8 cellular contexts compared by ENCODE assay signal in the genomic region with DNA sequence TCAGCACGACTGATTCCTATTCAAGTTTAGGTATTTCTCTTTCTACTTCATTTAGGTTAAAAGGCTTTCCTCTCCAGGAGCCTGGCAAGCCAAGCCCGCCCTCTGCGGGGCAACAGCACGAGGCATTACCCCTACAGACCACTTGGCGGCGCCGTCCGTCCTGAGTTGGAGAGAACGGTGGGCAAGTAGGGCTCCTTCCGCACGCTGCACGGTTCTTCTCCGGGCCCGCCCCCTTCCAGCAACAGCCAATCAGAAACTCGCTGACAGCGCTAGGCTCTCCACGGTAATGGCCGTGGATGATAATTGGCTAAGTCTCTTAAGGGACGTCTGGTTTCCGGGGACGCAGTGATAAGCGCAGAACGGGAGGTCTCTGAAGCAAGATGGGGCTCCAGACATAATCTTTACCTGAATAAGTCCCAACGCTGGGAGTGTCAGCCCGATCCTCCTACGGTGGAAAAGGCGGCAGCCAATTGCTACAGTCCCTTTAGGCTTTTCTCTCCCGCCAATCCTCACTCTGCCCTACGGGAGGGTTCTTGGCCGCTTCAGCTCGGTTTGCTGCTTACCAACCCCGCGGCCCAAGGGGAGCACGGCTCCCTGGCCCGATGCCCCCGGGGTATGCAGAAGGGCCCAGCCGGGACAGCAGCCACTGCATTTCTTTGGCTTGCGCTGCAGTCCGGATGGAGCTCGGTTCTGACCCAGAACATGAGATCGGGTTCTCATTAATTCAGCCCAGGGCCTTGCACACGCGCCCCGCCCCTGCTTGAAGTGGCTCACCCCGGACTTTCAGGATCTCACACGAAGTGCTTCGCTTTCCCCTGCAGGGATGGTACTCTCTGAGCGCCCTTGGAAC.
DNase-seq lines count a peak whose midpoint lies in the region; ATAC-seq and TF ChIP-seq lines count a peak whose summit lies in the region.

No MANE protein-coding gene starts in this region.

- H3K4me3 Mint-ChIP-seq in activated T-cell treated with anti-CD3 and anti-CD28 coated beads, Interleukin-2, amount 50 U/mL, for 24 hours, result peak overlapping the region; percentile 87

- BruUV-seq in OCI-LY7 (replicated peaks; lab: Mats Ljungman, UMichigan), result no TSS peak

- peak overlapping the region; percentile 82 for H3K9ac ChIP-seq in mucosa of stomach (ENCODE audit: low read length)

- H3K9me2 ChIP-seq in OCI-LY7 (ENCODE audit: insufficient read depth, low read length), result no peaks in the 10 kb centered on the region

- H3K27me3 ChIP-seq in esophagus (ENCODE audit: control insufficient read depth in 1 of 2, insufficient read depth in 2 of 2, low read length in 2 of 2), result peaks cover 0 to 4% of the 10 kb centered on the region in 2 donors
- peaks cover 3% of the 10 kb centered on the region for H3K27me3 ChIP-seq in mucosa of stomach (ENCODE audit: control insufficient read depth, insufficient read depth, low read length)

- no peak overlapping the region for H3K27ac ChIP-seq in OCI-LY7 (ENCODE audit: low read depth, low read length, poor library complexity, severe bottlenecking)
- H3K27ac ChIP-seq in esophagus (ENCODE audit: low read depth in 2 of 2, low read length in 1 of 2), result peak overlapping the region; percentile 74 to 75

- H3K79me2 ChIP-seq in OCI-LY7 (ENCODE audit: insufficient read depth, low read depth, low read length), result no peaks in the 10 kb centered on the region

- H3K4me1 Mint-ChIP-seq in activated T-cell treated with anti-CD3 and anti-CD28 coated beads, Interleukin-2, amount 50 U/mL, for 24 hours (ENCODE audit: low read depth), result peaks cover 9% of the 10 kb centered on the region

- peak; percentile 93 for TF ChIP-seq CTCF in OCI-LY7 (conservative IDR thresholded peaks at IDR 0.05; ENCODE audit: low read length)

- H4K20me1 ChIP-seq in OCI-LY7 (ENCODE audit: insufficient read depth, low read length), result no peaks in the 10 kb centered on the region

- ATAC-seq in GM21526 (IDR thresholded peaks at IDR 0.05; ENCODE audit: low FRiP score, unreplicated experiment), result peak; percentile 100

- WGBS in esophagus, 2 donors, result 1% methylated on average over 48 of the region's 48 CpGs

- POLR2A ChIA-PET in OCI-LY7 (lab: Charles Lee), result no interaction called here

- H2AFZ ChIP-seq in OCI-LY7 (ENCODE audit: low read length), result peak overlapping the region; percentile 94

- peaks cover 5% of the 10 kb centered on the region for H3K36me3 Mint-ChIP-seq in activated T-cell treated with anti-CD3 and anti-CD28 coated beads, Interleukin-2, amount 50 U/mL, for 24 hours (ENCODE audit: low read depth)

- H3K4me3 ChIP-seq in OCI-LY7 (ENCODE audit: low read depth, low read length, poor library complexity, severe bottlenecking) (peak overlapping the region; percentile 67), esophagus (ENCODE audit: low read depth in 1 of 2, low read length in 2 of 2) (peak overlapping the region; percentile 62 to 69), mucosa of stomach (ENCODE audit: low read length) (peak overlapping the region; percentile 91)

- H3K4me1 ChIP-seq in OCI-LY7 (ENCODE audit: insufficient read depth, low read length, poor library complexity, severe bottlenecking), result peaks cover 4% of the 10 kb centered on the region
- H3K4me1 ChIP-seq in esophagus (ENCODE audit: control insufficient read depth in 2 of 2, insufficient read depth in 2 of 2, low read length in 1 of 2), result peaks cover 0 to 2% of the 10 kb centered on the region in 2 donors
- H3K4me1 ChIP-seq in mucosa of stomach (ENCODE audit: control insufficient read depth, insufficient read depth, low read length), result peaks cover 9% of the 10 kb centered on the region

- CTCF ChIA-PET in OCI-LY7 (lab: Charles Lee; ENCODE audit: unreplicated experiment), result no interaction called here

- DNase-seq in DMS 273 treated with DMSO at 0.1 percent for 48 hours (lab: John Stamatoyannopoulos, UW) (peak; percentile 93), HuH-7.5 (ENCODE audit: low spot score) (peak; percentile 55), OCI-LY7 (ENCODE audit: low spot score) (peak; percentile 92)
- DNase-seq in activated T-cell treated with anti-CD3 and anti-CD28 coated beads, Interleukin-2, amount 50 U/mL, for 24 hours, result peak; percentile 98
- peak; percentile 94 for DNase-seq in stimulated activated CD8-positive, alpha-beta memory T cell treated with anti-CD3 and anti-CD28 coated beads, Interleukin-7, amount 100 ng/mL, for 1 hour (ENCODE audit: low read depth in 2 of 2)

- intact Hi-C loops in OCI-LY7 (cut with micrococcal nuclease; ENCODE audit: unreplicated experiment), result loop anchor here (1.0 kb wide), 1 partner anchor 245 kb away; no protein-coding TSS in a partner anchor

- H3K27me3 Mint-ChIP-seq in activated T-cell treated with anti-CD3 and anti-CD28 coated beads, Interleukin-2, amount 50 U/mL, for 24 hours, result peaks cover 21% of the 10 kb centered on the region

- H3K36me3 ChIP-seq in OCI-LY7 (ENCODE audit: insufficient read depth, low read length) (no peaks in the 10 kb centered on the region), esophagus (ENCODE audit: control insufficient read depth in 2 of 2, insufficient read depth in 2 of 2, low read length in 1 of 2) (no peaks in the 10 kb centered on the region), mucosa of stomach (ENCODE audit: control insufficient read depth, insufficient read depth, low read length) (no peaks in the 10 kb centered on the region)

- peak overlapping the region; percentile 56 for H3K4me2 ChIP-seq in OCI-LY7 (ENCODE audit: low read length)

- no peaks in the 10 kb centered on the region for H3K9me3 ChIP-seq in OCI-LY7 (ENCODE audit: low read length)
- H3K9me3 ChIP-seq in esophagus (ENCODE audit: control insufficient read depth in 2 of 2, insufficient read depth in 1 of 2, low read depth in 1 of 2, low read length in 1 of 2), result no peaks in the 10 kb centered on the region
- H3K9me3 ChIP-seq in mucosa of stomach (ENCODE audit: control insufficient read depth, low read length), result no peaks in the 10 kb centered on the region

- no peaks in the 10 kb centered on the region for H3K9me3 Mint-ChIP-seq in activated T-cell treated with anti-CD3 and anti-CD28 coated beads, Interleukin-2, amount 50 U/mL, for 24 hours

- peak overlapping the region; percentile 92 for H3K27ac Mint-ChIP-seq in activated T-cell treated with anti-CD3 and anti-CD28 coated beads, Interleukin-2, amount 50 U/mL, for 24 hours
